ENCODE assay signal across 1 cellular context in genomic region chr4:51855751-51856150, GRCh38.
TF ChIP-seq lines count a peak whose summit lies in the region.

No MANE protein-coding gene starts in this region.

TF ChIP-seq in H1, 55 proteins besides CTCF, POLR2A, EP300 and RAD21:
- no peak for TF ChIP-seq RFX5 (IDR thresholded peaks at IDR 0.05; ENCODE audit: borderline replicate concordance, low read depth, low read length)
- TF ChIP-seq JUN (IDR thresholded peaks at IDR 0.05; ENCODE audit: low read depth, low read length) = no peak
- TF ChIP-seq CHD2 (IDR thresholded peaks at IDR 0.05; ENCODE audit: low read length) = no peak
- no peak for TF ChIP-seq TCF12 (IDR thresholded peaks at IDR 0.05; ENCODE audit: low read depth, low read length)
- no peak for TF ChIP-seq TBP (IDR thresholded peaks at IDR 0.05; ENCODE audit: low read depth, low read length)
- TF ChIP-seq CBX5 (IDR thresholded peaks at IDR 0.05; ENCODE audit: low read depth, low read length) = no peak
- TF ChIP-seq ATF2 (IDR thresholded peaks at IDR 0.05; ENCODE audit: low read length) = no peak
- no peak for TF ChIP-seq MAX (IDR thresholded peaks at IDR 0.05)
- TF ChIP-seq SUZ12 (IDR thresholded peaks at IDR 0.05; ENCODE audit: low read length) = no peak
- no peak for TF ChIP-seq SP4 (IDR thresholded peaks at IDR 0.05; ENCODE audit: low read length)
- no peak for TF ChIP-seq MAFK (IDR thresholded peaks at IDR 0.05; ENCODE audit: low read depth, low read length)
